In the genomic region with DNA sequence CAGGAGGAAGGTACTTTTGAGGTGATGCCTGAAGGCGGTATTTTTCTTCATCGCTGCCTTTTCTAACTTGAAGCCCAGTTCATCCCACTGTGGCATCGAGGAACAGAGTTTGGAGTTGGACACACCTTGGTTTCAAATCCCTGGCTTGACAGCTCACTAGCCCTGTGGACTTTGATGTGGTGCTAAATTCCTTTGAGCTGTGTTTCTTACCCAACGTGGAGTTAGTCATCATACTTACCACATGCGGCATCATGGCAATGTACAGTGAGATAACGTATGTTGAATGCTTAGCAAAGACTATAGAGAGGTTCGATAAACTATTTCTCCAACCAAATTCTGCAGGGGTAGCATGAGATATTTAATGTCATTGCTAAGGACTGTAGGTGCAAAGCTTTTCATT, we compare ENCODE assay signal across 9 cellular contexts. TPM values are rescaled to one million over a fixed set of nuclear protein-coding genes. Genes with fewer than 3 reads are reported as not detected.
DNase-seq lines count a peak whose midpoint lies in the region; ATAC-seq and TF ChIP-seq lines count a peak whose summit lies in the region.
"Had no signal": no experiment of that assay in that cellular context is flagged by ENCODE, and none has a peak within 500 bp of the region (broad histone marks: within the 10 kb centered on the region; RNA-seq: fewer than 3 reads in every experiment).

No MANE protein-coding gene starts in this region.

- no peaks in the 10 kb centered on the region for H3K9me3 ChIP-seq in mucosa of descending colon

- no peaks in the 10 kb centered on the region for H3K36me3 ChIP-seq in mucosa of descending colon (ENCODE audit: low read depth)

- DNase-seq in AG20443 (ENCODE audit: low spot score) (peak; percentile 49), LHCN-M2 (ENCODE audit: low read depth) (peak; percentile 38), mucosa of descending colon (no peak), SHP77 treated with DMSO at 0.1 percent for 48 hours (lab: John Stamatoyannopoulos, UW) (no peak), occipital lobe (lab: John Stamatoyannopoulos, UW) (no peak)
- DNase-seq in activated effector memory CD4-positive, alpha-beta T cell treated with anti-CD3 and anti-CD28 coated beads, Interleukin-2, amount 50 U/mL, for 16 hours: no peak
- DNase-seq: T1000 had no signal

- peaks cover 33% of the 10 kb centered on the region for H3K4me1 ChIP-seq in mucosa of descending colon (ENCODE audit: low read depth)

- no peak overlapping the region for H3K4me3 ChIP-seq in mucosa of descending colon

- TF ChIP-seq CTCF in mucosa of descending colon (IDR thresholded peaks at IDR 0.05): no peak

- intact Hi-C loops in mucosa of descending colon (cut with DNase I, micrococcal nuclease): no loop called here

- peak; percentile 37 for ATAC-seq in mucosa of descending colon
- ATAC-seq in GM21423 (IDR thresholded peaks at IDR 0.05; ENCODE audit: unreplicated experiment): no peak

- peak overlapping the region; percentile 91 for H3K27ac ChIP-seq in cingulate gyrus (ENCODE audit: low read depth, low read length)

RNA-seq across cellular contexts. Expression of a gene that starts 3.4 kb away (rescaled TPM):
- total RNA-seq in LHCN-M2 (2014; rRNA removed) (3.5 and 6.0 TPM in 2 replicates), mucosa of descending colon (10 to 100 TPM; 72.0 to 96.6 (median 91.4) TPM), occipital lobe (6.2 TPM)
- 5.9 TPM for polyA plus RNA-seq in LHCN-M2 (2012)

Comparison
In these comparisons a context has a peak if more than half of its experiments do, and no peak if none do; other contexts are left out.
1. DNase-seq: peak in AG20443 (single experiment) and LHCN-M2 (single experiment); none in mucosa of descending colon (0 of 3), activated effector memory CD4-positive, alpha-beta T cell treated with anti-CD3 and anti-CD28 coated beads, Interleukin-2, amount 50 U/mL, for 16 hours (single experiment), SHP77 treated with DMSO at 0.1 percent for 48 hours (single experiment) and occipital lobe (single experiment).
2. RNA of a gene that starts 3.4 kb away (total RNA-seq): 72.0 to 96.6 TPM in mucosa of descending colon; 6.2 TPM in occipital lobe (single experiment) and 3.5 to 6.0 TPM in LHCN-M2; every median in the first group is over 10 times any median in the second.